ENCODE assay signal across 17 cellular contexts in the genomic region with DNA sequence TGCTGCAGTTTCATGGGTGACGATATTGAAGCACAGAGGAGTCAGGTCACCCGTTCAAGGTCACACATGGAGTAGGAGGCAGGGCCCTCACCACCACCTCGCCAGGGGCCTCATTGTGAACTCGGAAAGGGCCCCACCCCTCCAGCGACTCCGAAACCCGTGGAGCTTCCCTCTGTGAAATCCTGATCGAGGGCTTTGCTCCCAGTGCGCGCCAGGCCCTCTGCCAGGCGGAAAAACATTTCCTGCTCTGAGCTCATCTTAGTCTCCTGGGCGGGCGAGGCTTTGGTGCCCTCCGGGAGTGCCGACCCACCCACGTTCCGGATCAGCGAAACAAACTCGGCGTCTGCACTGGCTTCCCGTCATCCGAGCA.
DNase-seq lines count a peak whose midpoint lies in the region; ATAC-seq and TF ChIP-seq lines count a peak whose summit lies in the region.
"Had no signal": no experiment of that assay in that cellular context is flagged by ENCODE, and none has a peak within 500 bp of the region (broad histone marks: within the 10 kb centered on the region; RNA-seq: fewer than 3 reads in every experiment).

No MANE protein-coding gene starts in this region.

- intact Hi-C loops in lower leg skin (cut with DNase I; ENCODE audit: low total_unique reads) (no loop called here), spleen (cut with DNase I; ENCODE audit: low total_unique reads) (no loop called here)

- H3K4me3 ChIP-seq in SK-N-MC (peak overlapping the region; percentile 76), lower leg skin (ENCODE audit: low read depth, poor library complexity, severe bottlenecking) (no peak overlapping the region), spleen (no peak overlapping the region)
- H3K4me3 ChIP-seq: K562, transverse colon had no signal

- H3K9me3 ChIP-seq in SK-N-MC (ENCODE audit: low read depth, low read length), result no peaks in the 10 kb centered on the region
- H3K9me3 ChIP-seq in spleen, result peaks cover 0 to 8% (median 1%) of the 10 kb centered on the region in 8 donors
- H3K9me3 ChIP-seq: transverse colon had no signal

- DNase-seq in DMS79 (lab: John Stamatoyannopoulos, UW) (peak; percentile 63), SK-N-MC (ENCODE audit: low read depth, low spot score) (no peak), lower leg skin (ENCODE audit: low spot score in 2 of 2) (peak; percentile 28 to 88), spleen (peak; percentile 76), NCI-H2171 treated with DMSO at 0.1 percent for 48 hours (lab: John Stamatoyannopoulos, UW) (no peak), NCI-H526 (lab: John Stamatoyannopoulos, UW) (no peak)
- DNase-seq: activated CD4-positive, alpha-beta T cell treated with anti-CD3 and anti-CD28 coated beads, Interleukin-2, amount 10 ng/mL, durations not matched to agents 24 days and 14 days; activated CD8-positive, alpha-beta memory T cell treated with anti-CD3 and anti-CD28 coated beads, Interleukin-2, amount 50 U/mL, for 4 hours; effector memory CD8-positive, alpha-beta T cell; NCI-H1930; NCI-H510A; RPMI8226; transverse colon had no signal

- H3K27me3 ChIP-seq in spleen (replicated peaks in 1 of 7), result peaks cover 0 to 21% (median 0%) of the 10 kb centered on the region in 7 donors
- H3K27me3 ChIP-seq: transverse colon had no signal

- 15 to 26% methylated on average over 12 to 17 of the region's 22 CpGs for WGBS in lower leg skin, 2 donors
- WGBS in spleen, 5 donors, result 71 to 80% (median 76%) methylated on average over 18 to 22 of the region's 22 CpGs

- H3K36me3 ChIP-seq in SK-N-MC (ENCODE audit: insufficient read depth, low read length), result no peaks in the 10 kb centered on the region
- H3K36me3 ChIP-seq in spleen, result no peaks in the 10 kb centered on the region
- H3K36me3 ChIP-seq: heart left ventricle, transverse colon had no signal

- TF ChIP-seq CTCF in lower leg skin (IDR thresholded peaks at IDR 0.05) (no peak), spleen (IDR thresholded peaks at IDR 0.05 in 8 of 11, conservative IDR thresholded peaks at IDR 0.05 in 3 of 11) (no peak)

- TF ChIP-seq POLR2A in lower leg skin (IDR thresholded peaks at IDR 0.05) (no peak), spleen (IDR thresholded peaks at IDR 0.05) (no peak)

- ATAC-seq in HG02885 (IDR thresholded peaks at IDR 0.05; ENCODE audit: poor library complexity, unreplicated experiment) (no peak), GM19023 (IDR thresholded peaks at IDR 0.05; ENCODE audit: unreplicated experiment) (no peak)
- ATAC-seq: effector memory CD8-positive, alpha-beta T cell; K562 had no signal

- H3K9ac ChIP-seq in SK-N-MC (ENCODE audit: insufficient read length), result peak overlapping the region; percentile 74

- H3K4me1 ChIP-seq in spleen, result no peaks in the 10 kb centered on the region
- H3K4me1 ChIP-seq: heart left ventricle, transverse colon had no signal

- H3K27ac ChIP-seq in SK-N-MC (peak overlapping the region; percentile 95), spleen (peak overlapping the region in 5 of 8 donors; percentile 2 to 45 (median 31))
- H3K27ac ChIP-seq: heart left ventricle, transverse colon had no signal

Comparison
In these comparisons a context has a peak if more than half of its experiments do, and no peak if none do; other contexts are left out.
1. DNase-seq: peak in DMS79 (single experiment), lower leg skin (2 of 2) and spleen (single experiment); none in SK-N-MC (single experiment), NCI-H2171 treated with DMSO at 0.1 percent for 48 hours (single experiment) and NCI-H526 (0 of 2).